13 cellular contexts compared by ENCODE assay signal in the genomic region with DNA sequence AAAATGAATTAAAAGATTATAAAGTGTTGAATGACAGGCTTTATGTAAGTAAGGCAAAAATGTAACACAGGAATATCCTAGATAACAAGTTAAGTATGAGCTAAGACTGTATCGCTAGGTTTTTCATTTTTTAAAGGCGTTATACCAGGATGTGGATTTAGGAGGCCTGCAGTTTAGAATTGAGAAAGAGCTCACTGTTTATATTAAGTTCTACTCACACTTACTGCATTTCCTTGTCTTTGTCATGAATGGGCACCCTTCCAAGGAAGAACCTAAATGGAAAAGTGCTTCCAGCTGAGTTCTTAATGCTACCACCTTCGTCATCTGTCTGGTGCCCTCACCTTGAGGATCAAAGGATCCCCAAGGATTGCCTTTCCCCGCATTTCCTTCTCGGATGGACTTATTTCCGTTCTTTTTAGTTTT.
DNase-seq lines count a peak whose midpoint lies in the region; TF ChIP-seq lines count a peak whose summit lies in the region.
"Had no signal": no experiment of that assay in that cellular context is flagged by ENCODE, and none has a peak within 500 bp of the region (broad histone marks: within the 10 kb centered on the region; RNA-seq: fewer than 3 reads in every experiment).

No MANE protein-coding gene starts in this region.

- peak; percentile 35 for DNase-seq in AG08396 (ENCODE audit: low spot score)
- DNase-seq in MCF 10A (ENCODE audit: unreplicated experiment): peak; percentile 96
- no peak for DNase-seq in stimulated activated CD4-positive, alpha-beta T cell treated with anti-CD3 and anti-CD28 coated beads, Interleukin-15, amount 100 ng/mL, for 24 hours
- no peak for DNase-seq in superior temporal gyrus (ENCODE audit: extremely low spot score)
- DNase-seq in D341Med (ENCODE audit: low spot score): no peak
- no peak for DNase-seq in GM10248 (ENCODE audit: extremely low spot score)
- DNase-seq: CD4-positive, CD25-positive, alpha-beta regulatory T cell; left ventricle myocardium superior; retina; T-helper 9 cell had no signal

- peak overlapping the region; percentile 58 for H3K4me3 ChIP-seq in iPS-20b (ENCODE audit: low read length)

- H3K9me3 ChIP-seq in KOPT-K1 (ENCODE audit: insufficient read depth, low read length, poor library complexity, severe bottlenecking) (no peaks in the 10 kb centered on the region), iPS-20b (ENCODE audit: insufficient read depth, low read depth, low read length) (no peaks in the 10 kb centered on the region)

- H3K27ac ChIP-seq in KOPT-K1 (ENCODE audit: low read depth, low read length, poor library complexity, severe bottlenecking) (peak overlapping the region; percentile 4), iPS-20b (ENCODE audit: low read length) (peak overlapping the region; percentile 80)

- no peaks in the 10 kb centered on the region for H3K36me3 Mint-ChIP-seq in MCF 10A (ENCODE audit: insufficient read depth, unreplicated experiment)
- H3K36me3 Mint-ChIP-seq: CD4-positive, CD25-positive, alpha-beta regulatory T cell had no signal

- H3K36me3 ChIP-seq in KOPT-K1 (ENCODE audit: insufficient read depth, low read length): no peaks in the 10 kb centered on the region
- no peaks in the 10 kb centered on the region for H3K36me3 ChIP-seq in iPS-20b (ENCODE audit: insufficient read depth, low read depth, low read length)

- no TSS peak for BruUV-seq in MCF 10A (replicated peaks; lab: Mats Ljungman, UMichigan)

- H3K9ac ChIP-seq in iPS-20b (ENCODE audit: low read depth, low read length): peak overlapping the region; percentile 74; the same call in 1 of the 2 replicates

- H3K4me1 Mint-ChIP-seq in MCF 10A (ENCODE audit: insufficient read depth, unreplicated experiment): peaks cover 46% of the 10 kb centered on the region
- H3K4me1 Mint-ChIP-seq: activated T-helper 17 cell treated with anti-CD3 and anti-CD28 coated beads, Interleukin-2, amount 50 U/mL, for 72 hours had no signal

- H3K27ac Mint-ChIP-seq in MCF 10A (ENCODE audit: low read depth, unreplicated experiment): peak overlapping the region; percentile 94
- H3K27ac Mint-ChIP-seq: activated T-helper 17 cell treated with anti-CD3 and anti-CD28 coated beads, Interleukin-2, amount 50 U/mL, for 72 hours; CD4-positive, CD25-positive, alpha-beta regulatory T cell had no signal

- no peaks in the 10 kb centered on the region for H3K9me3 Mint-ChIP-seq in MCF 10A (ENCODE audit: unreplicated experiment)
- H3K9me3 Mint-ChIP-seq: activated T-helper 17 cell treated with anti-CD3 and anti-CD28 coated beads, Interleukin-2, amount 50 U/mL, for 72 hours had no signal

- no peaks in the 10 kb centered on the region for H3K27me3 ChIP-seq in iPS-20b (ENCODE audit: insufficient read depth, low read length)

- CTCF ChIA-PET in MCF 10A (lab: Yijun Ruan, JAX) (interaction anchor here (0.6 to 1.0 kb wide), 2 partner anchors 11 to 32 kb away, joined by 3 read pairs; no protein-coding TSS in a partner anchor), GM10248 (lab: Yijun Ruan, JAX) (interaction anchor here (0.8 to 1.4 kb wide), 2 partner anchors 12 to 50 kb away, joined by 4 read pairs; no protein-coding TSS in a partner anchor)

- intact Hi-C loops in MCF 10A (cut with micrococcal nuclease): loop anchor here (5.0 to 10.0 kb wide), 3 partner anchors 115 to 1083 kb away; no protein-coding TSS in a partner anchor

- POLR2A ChIA-PET in MCF 10A (lab: Yijun Ruan, JAX) (interaction anchor here (0.5 to 2.9 kb wide), 12 partner anchors 9 to 814 kb away, joined by 3 to 18 read pairs (median 5); a partner anchor contains a TSS), GM10248 (lab: Yijun Ruan, JAX) (no interaction called here)

- no peak for TF ChIP-seq CTCF in MCF 10A (IDR thresholded peaks at IDR 0.05; ENCODE audit: unreplicated experiment)
- TF ChIP-seq CTCF in GM10248 (IDR thresholded peaks at IDR 0.05; ENCODE audit: control extremely low read depth, extremely low read depth, low read depth, missing control alignments): no peak

- H3K4me3 Mint-ChIP-seq in MCF 10A (ENCODE audit: unreplicated experiment): peak overlapping the region; percentile 36
- H3K4me3 Mint-ChIP-seq: activated T-helper 17 cell treated with anti-CD3 and anti-CD28 coated beads, Interleukin-2, amount 50 U/mL, for 72 hours; CD4-positive, CD25-positive, alpha-beta regulatory T cell had no signal

- no peaks in the 10 kb centered on the region for H3K27me3 Mint-ChIP-seq in MCF 10A (ENCODE audit: insufficient read depth, unreplicated experiment)

- peaks cover 60% of the 10 kb centered on the region for H3K4me1 ChIP-seq in iPS-20b (ENCODE audit: insufficient read depth, low read length)

Comparison
In these comparisons a context has a peak if more than half of its experiments do, and no peak if none do; other contexts are left out.
1. DNase-seq: peak in AG08396 (single experiment) and MCF 10A (single experiment); none in stimulated activated CD4-positive, alpha-beta T cell treated with anti-CD3 and anti-CD28 coated beads, Interleukin-15, amount 100 ng/mL, for 24 hours (single experiment), superior temporal gyrus (single experiment), D341Med (single experiment) and GM10248 (single experiment).